9 cellular contexts compared by ENCODE assay signal in the genomic region with DNA sequence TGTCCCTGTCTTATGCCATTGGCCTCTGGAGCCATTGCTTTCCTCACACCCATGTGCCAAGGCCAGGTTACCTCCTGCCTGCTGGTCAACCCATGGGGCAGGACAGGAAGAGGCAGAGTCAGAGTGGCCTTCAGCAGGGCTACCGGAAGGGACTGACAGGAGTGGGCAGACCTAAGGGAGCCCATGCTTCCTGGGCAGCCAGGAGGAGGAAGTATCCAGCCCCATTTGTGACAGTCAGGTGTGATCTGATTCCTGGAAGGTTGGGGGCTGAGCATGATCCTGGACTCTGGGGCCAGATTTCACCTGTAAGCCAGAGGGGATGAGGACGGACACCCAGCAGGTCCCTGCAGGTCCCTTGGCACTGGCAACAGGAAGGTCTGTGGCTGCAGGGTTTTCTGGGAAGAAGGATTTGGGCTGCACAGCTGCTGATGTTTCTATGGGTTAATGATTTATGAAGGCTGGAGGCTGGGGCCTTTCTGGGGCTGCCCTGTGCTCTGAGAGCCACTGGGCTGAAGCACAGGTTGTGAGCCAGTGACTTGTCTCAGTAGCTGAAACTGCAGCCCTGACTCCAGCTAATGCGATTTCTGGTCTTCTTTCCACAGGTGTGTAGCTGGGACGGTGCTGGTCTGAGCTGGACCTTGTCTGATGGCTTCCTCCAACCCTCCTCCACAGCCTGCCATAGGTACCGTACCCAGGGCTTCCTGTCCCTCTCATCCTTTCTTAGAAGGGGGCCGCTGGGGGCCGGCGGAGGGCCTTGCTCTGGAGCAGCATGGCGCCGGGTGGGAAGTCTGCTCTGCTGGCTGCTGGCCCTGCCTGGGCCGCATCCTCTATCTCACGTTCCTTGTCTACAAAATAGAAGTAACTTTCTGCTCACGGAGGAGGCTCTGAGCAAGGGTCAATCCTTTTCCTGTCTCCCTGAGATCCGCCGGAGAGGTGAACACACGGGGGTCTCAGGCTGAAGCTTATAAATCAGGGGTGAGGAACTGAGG. TPM values are rescaled to one million over a fixed set of nuclear protein-coding genes. Genes with fewer than 3 reads are reported as not detected.
DNase-seq lines count a peak whose midpoint lies in the region; ATAC-seq and TF ChIP-seq lines count a peak whose summit lies in the region.
"Had no signal": no experiment of that assay in that cellular context is flagged by ENCODE, and none has a peak within 500 bp of the region (broad histone marks: within the 10 kb centered on the region; RNA-seq: fewer than 3 reads in every experiment).

No MANE protein-coding gene starts in this region.

- no peak for TF ChIP-seq CTCF in colonic mucosa (IDR thresholded peaks at IDR 0.05)
- no peak for TF ChIP-seq CTCF in upper lobe of right lung (IDR thresholded peaks at IDR 0.05)

- H3K9ac ChIP-seq in colonic mucosa (ENCODE audit: low read depth in 2 of 2, low read length in 2 of 2), result peak overlapping the region; percentile 32 to 93
- peak overlapping the region; percentile 68 to 76 for H3K9ac ChIP-seq in mucosa of rectum (ENCODE audit: low read depth in 1 of 2, low read length in 2 of 2)

- H3K9me3 ChIP-seq in right cardiac atrium (ENCODE audit: control insufficient read depth, low read length) (no peaks in the 10 kb centered on the region), colonic mucosa (no peaks in the 10 kb centered on the region), mucosa of rectum (ENCODE audit: control insufficient read depth in 2 of 2, low read length in 2 of 2) (no peaks in the 10 kb centered on the region), upper lobe of right lung (no peaks in the 10 kb centered on the region)

- 79% methylated on average over 16 of the region's 16 CpGs for WGBS in right cardiac atrium

- no peak overlapping the region for H3K4me3 ChIP-seq in right cardiac atrium (ENCODE audit: low read length)
- H3K4me3 ChIP-seq in colonic mucosa, result peak overlapping the region; percentile 32
- H3K4me3 ChIP-seq in mucosa of rectum (ENCODE audit: low read length in 2 of 2), result peak overlapping the region; percentile 49 to 76
- no peak overlapping the region for H3K4me3 ChIP-seq in upper lobe of right lung

- DNase-seq in Right ventricle myocardium inferior (ENCODE audit: missing footprints), result peak; percentile 50
- no peak for DNase-seq in right cardiac atrium
- DNase-seq in colonic mucosa, result peak; percentile 79
- DNase-seq in upper lobe of right lung, result peak; percentile 60
- no peak for DNase-seq in epidermal melanocyte (ENCODE audit: insufficient read length, low spot score)
- DNase-seq: NCI-H2227 treated with DMSO at 0.1 percent for 48 hours had no signal

- H3K4me1 ChIP-seq in right cardiac atrium (ENCODE audit: control insufficient read depth, insufficient read depth, low read length) (peaks cover 4% of the 10 kb centered on the region), colonic mucosa (peaks cover 19% of the 10 kb centered on the region), mucosa of rectum (ENCODE audit: control insufficient read depth in 2 of 2, insufficient read depth in 2 of 2, low read length in 2 of 2) (peaks cover 34 to 43% of the 10 kb centered on the region in 2 donors), upper lobe of right lung (no peaks in the 10 kb centered on the region)

- H3K36me3 ChIP-seq in colonic mucosa (no peaks in the 10 kb centered on the region), mucosa of rectum (ENCODE audit: control insufficient read depth in 2 of 2, insufficient read depth in 2 of 2, low read length in 2 of 2) (peaks cover 2 to 6% of the 10 kb centered on the region in 2 donors), upper lobe of right lung (no peaks in the 10 kb centered on the region)

- H3K27me3 ChIP-seq in right cardiac atrium (ENCODE audit: control insufficient read depth, insufficient read depth) (no peaks in the 10 kb centered on the region), colonic mucosa (no peaks in the 10 kb centered on the region), mucosa of rectum (ENCODE audit: control insufficient read depth in 2 of 2, insufficient read depth in 2 of 2, low read length in 2 of 2) (no peaks in the 10 kb centered on the region), upper lobe of right lung (no peaks in the 10 kb centered on the region)

- H3K27ac ChIP-seq in right cardiac atrium (ENCODE audit: low read length) (no peak overlapping the region), colonic mucosa (peak overlapping the region; percentile 83), mucosa of rectum (ENCODE audit: low read depth in 2 of 2, low read length in 2 of 2) (peak overlapping the region; percentile 86 to 89), upper lobe of right lung (no peak overlapping the region)

- no peak for ATAC-seq in Right ventricle myocardium inferior
- ATAC-seq in right cardiac atrium, result no peak
- ATAC-seq in upper lobe of right lung, result peak; percentile 44
- no peak for ATAC-seq in HG03457 (IDR thresholded peaks at IDR 0.05; ENCODE audit: unreplicated experiment)
- no peak for ATAC-seq in HG03520 (IDR thresholded peaks at IDR 0.05; ENCODE audit: unreplicated experiment)

- intact Hi-C loops in Right ventricle myocardium inferior (cut with DNase I), result no loop called here
- intact Hi-C loops in right cardiac atrium (cut with DNase I), result no loop called here
- intact Hi-C loops in colonic mucosa (cut with DNase I), result no loop called here
- intact Hi-C loops in upper lobe of right lung (cut with DNase I), result no loop called here

RNA-seq across cellular contexts. Expression of a gene that starts 40.7 kb away (rescaled TPM):
- 59.9 TPM for total RNA-seq in Right ventricle myocardium inferior
- 10 to 100 TPM; 42.6 to 56.4 (median 55.1) TPM for total RNA-seq in right cardiac atrium
- 47.9 TPM for polyA plus RNA-seq in right cardiac atrium
- 100 to 1,000 TPM in 1 of 2 donors, 10 to 100 TPM in 1; 77.5 to 133 TPM for total RNA-seq in colonic mucosa
- 34.1 TPM for total RNA-seq in upper lobe of right lung

Comparison
In these comparisons a context has a peak if more than half of its experiments do, and no peak if none do; other contexts are left out.
1. DNase-seq: peak in Right ventricle myocardium inferior (single experiment), colonic mucosa (single experiment) and upper lobe of right lung (single experiment); none in right cardiac atrium (0 of 3) and epidermal melanocyte (single experiment).
2. H3K27ac ChIP-seq: peak in colonic mucosa (single experiment) and mucosa of rectum (2 of 2); none in right cardiac atrium (single experiment) and upper lobe of right lung (single experiment).
3. H3K4me3 ChIP-seq: peak in colonic mucosa (single experiment) and mucosa of rectum (2 of 2); none in right cardiac atrium (single experiment) and upper lobe of right lung (single experiment).